Comparison of ENCODE assay signal across 13 cellular contexts in genomic region chr7:28083159-28083997, GRCh38.
DNase-seq lines count a peak whose midpoint lies in the region; ATAC-seq and TF ChIP-seq lines count a peak whose summit lies in the region.
"Had no signal": no experiment of that assay in that cellular context is flagged by ENCODE, and none has a peak within 500 bp of the region (broad histone marks: within the 10 kb centered on the region; RNA-seq: fewer than 3 reads in every experiment).

No MANE protein-coding gene starts in this region.

- peak in 1 of 2 donors; percentile 22 for TF ChIP-seq RAD21 in liver (IDR thresholded peaks at IDR 0.05)

- TF ChIP-seq CTCF in brain microvascular endothelial cell (IDR thresholded peaks at IDR 0.05; ENCODE audit: low read depth, low read length, missing control alignments) (no peak), liver (IDR thresholded peaks at IDR 0.05; ENCODE audit: low read depth, low read length, missing input control) (no peak), stomach (IDR thresholded peaks at IDR 0.05) (no peak)

- DNase-seq in MG63 (peak; percentile 29), brain microvascular endothelial cell (peak; percentile 40), stomach (no peak), NCI-H1436 (lab: John Stamatoyannopoulos, UW) (no peak), T-helper 2 cell (no peak)
- DNase-seq: DMS53, head of caudate nucleus, KG1, mucosa of descending colon, NCI-H524 treated with DMSO at 0.1 percent for 48 hours had no signal

- H3K27ac ChIP-seq in brain microvascular endothelial cell (no peak overlapping the region), liver (ENCODE audit: low read depth in 1 of 2, low read length in 2 of 2) (peak overlapping the region; percentile 25 to 51), stomach (peak overlapping the region in 3 of 5 donors; percentile 30 to 54 (median 43))

- no peak overlapping the region for H3K9ac ChIP-seq in liver (ENCODE audit: low read depth in 1 of 2, low read length in 2 of 2)

- H3K9me3 ChIP-seq in MG63, result no peaks in the 10 kb centered on the region
- no peaks in the 10 kb centered on the region for H3K9me3 ChIP-seq in liver (ENCODE audit: control insufficient read depth in 4 of 4, low read length in 3 of 4)
- no peaks in the 10 kb centered on the region for H3K9me3 ChIP-seq in stomach
- H3K9me3 ChIP-seq: mucosa of descending colon had no signal

- H3K4me3 ChIP-seq in MG63 (no peak overlapping the region), brain microvascular endothelial cell (ENCODE audit: low read depth, low read length) (no peak overlapping the region), liver (ENCODE audit: low read depth in 1 of 3, low read length in 3 of 3) (no peak overlapping the region), stomach (no peak overlapping the region)
- H3K4me3 ChIP-seq: mucosa of descending colon had no signal

- TF ChIP-seq POLR2A in stomach (IDR thresholded peaks at IDR 0.05), result no peak

- H3K36me3 ChIP-seq in MG63 (no peaks in the 10 kb centered on the region), brain microvascular endothelial cell (replicated peaks) (no peaks in the 10 kb centered on the region), liver (ENCODE audit: control insufficient read depth in 4 of 4, insufficient read depth in 3 of 4, low read depth in 1 of 4, low read length in 3 of 4) (no peaks in the 10 kb centered on the region), stomach (no peaks in the 10 kb centered on the region)

- intact Hi-C loops in stomach (cut with DNase I; ENCODE audit: low total_unique reads), result no loop called here

- no peak for ATAC-seq in HG03432 (IDR thresholded peaks at IDR 0.05; ENCODE audit: unreplicated experiment)
- no peak for ATAC-seq in HG02763 (IDR thresholded peaks at IDR 0.05; ENCODE audit: unreplicated experiment)
- ATAC-seq: mucosa of descending colon had no signal

- TF ChIP-seq EP300 in stomach (IDR thresholded peaks at IDR 0.05), result no peak

- H3K27me3 ChIP-seq in MG63 (no peaks in the 10 kb centered on the region), brain microvascular endothelial cell (replicated peaks) (no peaks in the 10 kb centered on the region), liver (ENCODE audit: control insufficient read depth in 4 of 4, insufficient read depth in 4 of 4, low read length in 3 of 4) (no peaks in the 10 kb centered on the region), stomach (no peaks in the 10 kb centered on the region)

- 73% methylated on average over 8 of the region's 8 CpGs for WGBS in liver
- WGBS in stomach, 5 donors, result 49 to 69% (median 58%) methylated on average over 8 of the region's 8 CpGs

- peaks cover 5 to 21% (median 15%) of the 10 kb centered on the region in 4 donors for H3K4me1 ChIP-seq in liver (ENCODE audit: control insufficient read depth in 4 of 4, insufficient read depth in 4 of 4, low read length in 3 of 4)
- H3K4me1 ChIP-seq in stomach, result peaks cover 8 to 80% (median 20%) of the 10 kb centered on the region in 4 donors

- in situ Hi-C loops in brain microvascular endothelial cell (cut with HindIII; ENCODE audit: low pct_ligation_motif_present, low sequenced_read_pairs), result no loop called here

TF ChIP-seq in liver, 16 proteins besides CTCF, POLR2A, EP300 and RAD21:
- TF ChIP-seq EGR1 (IDR thresholded peaks at IDR 0.05; ENCODE audit: low read depth in 2 of 2), result peak in 1 of 2 donors; percentile 22
- TF ChIP-seq, protein P1, sequence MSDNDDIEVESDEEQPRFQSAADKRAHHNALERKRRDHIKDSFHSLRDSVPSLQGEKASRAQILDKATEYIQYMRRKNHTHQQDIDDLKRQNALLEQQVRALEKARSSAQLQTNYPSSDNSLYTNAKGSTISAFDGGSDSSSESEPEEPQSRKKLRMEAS (IDR thresholded peaks at IDR 0.05), result no peak
- peak; percentile 58 for TF ChIP-seq SP1 (IDR thresholded peaks at IDR 0.05)
- TF ChIP-seq RXRA (IDR thresholded peaks at IDR 0.05), result peak; percentile 47 to 74
- no peak for TF ChIP-seq FOXA1 (IDR thresholded peaks at IDR 0.05)
- peak; percentile 44 for TF ChIP-seq ZBTB33 (IDR thresholded peaks at IDR 0.05)
- TF ChIP-seq YY1 (IDR thresholded peaks at IDR 0.05), result peak; percentile 64
- peak; percentile 56 for TF ChIP-seq REST (IDR thresholded peaks at IDR 0.05)
- TF ChIP-seq JUND (IDR thresholded peaks at IDR 0.05), result peak; percentile 38 to 74
- TF ChIP-seq GABPA (IDR thresholded peaks at IDR 0.05 in 1 of 2, conservative IDR thresholded peaks at IDR 0.05 in 1 of 2), result no peak
- TF ChIP-seq TAF1 (conservative IDR thresholded peaks at IDR 0.05), result no peak
- TF ChIP-seq FOXA2 (IDR thresholded peaks at IDR 0.05), result peak; percentile 39
- peak; percentile 51 to 63 for TF ChIP-seq HNF4A (conservative IDR thresholded peaks at IDR 0.05)
- TF ChIP-seq NR2F2 (IDR thresholded peaks at IDR 0.05), result no peak
- TF ChIP-seq HNF4G (IDR thresholded peaks at IDR 0.05), result no peak
- TF ChIP-seq ATF3 (IDR thresholded peaks at IDR 0.05), result peak; percentile 76

Comparison
In these comparisons a context has a peak if more than half of its experiments do, and no peak if none do; other contexts are left out.
1. DNase-seq: peak in MG63 (single experiment) and brain microvascular endothelial cell (single experiment); none in stomach (single experiment), NCI-H1436 (single experiment) and T-helper 2 cell (0 of 5).